9 cellular contexts compared by ENCODE assay signal in the genomic region with DNA sequence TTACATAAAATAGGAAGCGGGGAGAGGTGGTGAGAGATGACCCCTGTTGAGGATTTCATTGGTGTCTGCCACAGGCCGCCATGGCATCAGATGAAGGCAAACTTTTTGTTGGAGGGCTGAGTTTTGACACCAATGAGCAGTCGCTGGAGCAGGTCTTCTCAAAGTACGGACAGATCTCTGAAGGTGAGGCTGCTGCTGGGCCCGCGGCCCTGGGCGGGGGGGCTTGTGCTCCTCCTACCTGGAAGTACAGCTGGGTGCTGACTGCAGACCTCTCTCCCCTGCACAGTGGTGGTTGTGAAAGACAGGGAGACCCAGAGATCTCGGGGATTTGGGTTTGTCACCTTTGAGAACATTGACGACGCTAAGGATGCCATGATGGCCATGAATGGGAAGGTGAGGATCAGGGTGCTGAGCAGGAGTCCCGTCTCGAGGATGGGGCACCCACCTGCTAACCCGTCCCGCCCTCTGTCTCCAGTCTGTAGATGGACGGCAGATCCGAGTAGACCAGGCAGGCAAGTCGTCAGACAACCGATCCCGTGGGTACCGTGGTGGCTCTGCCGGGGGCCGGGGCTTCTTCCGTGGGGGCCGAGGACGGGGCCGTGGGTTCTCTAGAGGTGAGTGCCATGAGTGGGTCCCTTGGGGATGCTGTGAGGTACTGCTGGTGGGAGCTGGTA. TPM values are rescaled to one million over a fixed set of nuclear protein-coding genes. Genes with fewer than 3 reads are reported as not detected.
DNase-seq lines count a peak whose midpoint lies in the region; ATAC-seq and TF ChIP-seq lines count a peak whose summit lies in the region.
"Had no signal": no experiment of that assay in that cellular context is flagged by ENCODE, and none has a peak within 500 bp of the region (broad histone marks: within the 10 kb centered on the region; RNA-seq: fewer than 3 reads in every experiment).

No MANE protein-coding gene starts in this region.

- H3K9ac ChIP-seq in HUES64 (ENCODE audit: low read depth, low read length) = peak overlapping the region; percentile 96; the same call in 1 of the 2 replicates

- ATAC-seq in naive thymus-derived CD4-positive, alpha-beta T cell = no peak
- no peak for ATAC-seq in GM21515 (IDR thresholded peaks at IDR 0.05; ENCODE audit: unreplicated experiment)

- CTCF ChIA-PET in AG04450 (lab: Charles Lee) = no interaction called here
- CTCF ChIA-PET in naive thymus-derived CD4-positive, alpha-beta T cell (lab: Charles Lee) = interaction anchor here (1.0 kb wide), 1 partner anchor 27 kb away, joined by 3 read pairs; no protein-coding TSS in a partner anchor

- peaks cover 0 to 6% (median 0%) of the 10 kb centered on the region in 5 donors for H3K27me3 Mint-ChIP-seq in naive thymus-derived CD4-positive, alpha-beta T cell

- POLR2A ChIA-PET in AG04450 (lab: Yijun Ruan, JAX) = interaction anchor here (1.5 kb wide), 1 partner anchor 27 kb away, joined by 5 read pairs; no protein-coding TSS in a partner anchor
- POLR2A ChIA-PET in naive thymus-derived CD4-positive, alpha-beta T cell (lab: Charles Lee) = interaction anchor here (1.8 to 6.6 kb wide), 3 partner anchors 9 to 27 kb away, joined by 7 to 60 read pairs (median 22); no protein-coding TSS in a partner anchor

- H3K4me3 ChIP-seq in AG04450 (ENCODE audit: low read depth, low read length) (peak overlapping the region; percentile 94), HUES64 (ENCODE audit: low read length) (no peak overlapping the region)
- peak overlapping the region; percentile 76 for H3K4me3 ChIP-seq in naive thymus-derived CD4-positive, alpha-beta T cell (ENCODE audit: low read length)

- H3K27ac ChIP-seq in AG04450 (ENCODE audit: low read depth, low read length) (peak overlapping the region; percentile 94), HUES64 (ENCODE audit: low read depth, low read length) (peak overlapping the region; percentile 89), caudate nucleus (ENCODE audit: low read depth, low read length) (peak overlapping the region; percentile 97)
- peak overlapping the region; percentile 82 for H3K27ac ChIP-seq in naive thymus-derived CD4-positive, alpha-beta T cell (ENCODE audit: low read depth, low read length)

- WGBS in HUES64 = 93% methylated on average over 26 of the region's 26 CpGs

- intact Hi-C loops in naive thymus-derived CD4-positive, alpha-beta T cell (cut with micrococcal nuclease) = no loop called here

- DNase-seq in AG04450 (ENCODE audit: low read depth, low spot score) = no peak
- DNase-seq in caudate nucleus (lab: John Stamatoyannopoulos, UW) = no peak
- no peak for DNase-seq in naive thymus-derived CD4-positive, alpha-beta T cell
- no peak for DNase-seq in NCI-H1694 (lab: John Stamatoyannopoulos, UW)
- no peak for DNase-seq in activated CD8-positive, alpha-beta memory T cell treated with anti-CD3 and anti-CD28 coated beads, Interleukin-2, amount 50 U/mL, for 4 hours
- DNase-seq in stimulated activated CD4-positive, alpha-beta T cell treated with anti-CD3 and anti-CD28 coated beads, Interleukin-15, amount 100 ng/mL, for 24 hours = no peak
- DNase-seq: NCI-H446 treated with DMSO at 0.1 percent for 48 hours had no signal

- peaks cover 46 to 66% (median 55%) of the 10 kb centered on the region in 7 donors for H3K4me1 Mint-ChIP-seq in naive thymus-derived CD4-positive, alpha-beta T cell

- peaks cover 22% of the 10 kb centered on the region for H3K4me1 ChIP-seq in HUES64 (ENCODE audit: insufficient read depth, low read length)
- peaks cover 71 to 72% of the 10 kb centered on the region in 2 donors for H3K4me1 ChIP-seq in naive thymus-derived CD4-positive, alpha-beta T cell (ENCODE audit: control insufficient read depth in 2 of 2, insufficient read depth in 2 of 2, low read length in 2 of 2)

- H3K9me3 ChIP-seq in AG04450 (ENCODE audit: control insufficient read depth, insufficient read depth, low read length) (peaks cover 12% of the 10 kb centered on the region; the same call in 1 of the 2 replicates), HUES64 (ENCODE audit: insufficient read depth, low read depth, low read length) (no peaks in the 10 kb centered on the region)
- H3K9me3 ChIP-seq in naive thymus-derived CD4-positive, alpha-beta T cell (ENCODE audit: control insufficient read depth in 2 of 3, low read length in 3 of 3) = no peaks in the 10 kb centered on the region

- peaks cover 48% of the 10 kb centered on the region for H3K36me3 ChIP-seq in HUES64 (ENCODE audit: insufficient read depth, low read length)
- peaks cover 39 to 44% (median 42%) of the 10 kb centered on the region in 3 experiments for H3K36me3 ChIP-seq in naive thymus-derived CD4-positive, alpha-beta T cell (ENCODE audit: control insufficient read depth in 2 of 3, insufficient read depth in 3 of 3, low read length in 3 of 3)

- H3K27me3 ChIP-seq in AG04450 (ENCODE audit: control insufficient read depth, insufficient read depth, low read length) = no peaks in the 10 kb centered on the region
- H3K27me3 ChIP-seq in HUES64 (ENCODE audit: insufficient read depth, low read length) = peaks cover 10% of the 10 kb centered on the region
- H3K27me3 ChIP-seq in naive thymus-derived CD4-positive, alpha-beta T cell (ENCODE audit: control insufficient read depth in 2 of 2, insufficient read depth in 2 of 2, low read length in 2 of 2) = no peaks in the 10 kb centered on the region

- H3K27ac Mint-ChIP-seq in naive thymus-derived CD4-positive, alpha-beta T cell = peak overlapping the region; percentile 84 to 94 (median 91)

- peaks cover 0 to 11% (median 0%) of the 10 kb centered on the region in 11 donors for H3K9me3 Mint-ChIP-seq in naive thymus-derived CD4-positive, alpha-beta T cell

- peak overlapping the region; percentile 88 to 96 (median 90) for H3K4me3 Mint-ChIP-seq in naive thymus-derived CD4-positive, alpha-beta T cell

- no peak for TF ChIP-seq CTCF in AG04450 (IDR thresholded peaks at IDR 0.05; ENCODE audit: low read depth, low read length)

- peaks cover 0 to 37% (median 23%) of the 10 kb centered on the region in 5 donors for H3K36me3 Mint-ChIP-seq in naive thymus-derived CD4-positive, alpha-beta T cell

RNA-seq across cellular contexts. Expression of a gene that starts 1.9 kb away (rescaled TPM):
- polyA plus RNA-seq in AG04450 (2011; rRNA removed) = 269 and 274 TPM in 2 replicates
- polyA minus RNA-seq in AG04450 (2011; rRNA and poly(A)+ RNA removed) = 121 and 143 TPM in 2 replicates
- 162 TPM for polyA plus RNA-seq in HUES64 (2013, experiment 1 of 2)
- polyA plus RNA-seq in HUES64 (2013, experiment 2 of 2) = 166 TPM
- total RNA-seq in naive thymus-derived CD4-positive, alpha-beta T cell = 100 to 1,000 TPM; 237 to 629 (median 524) TPM
- polyA plus RNA-seq in naive thymus-derived CD4-positive, alpha-beta T cell = 100 to 1,000 TPM; 233 to 247 TPM

RNA-seq across cellular contexts. Expression of a gene that starts 4.3 kb away (rescaled TPM):
- 16.6 and 29.1 TPM in 2 replicates for polyA plus RNA-seq in AG04450 (2011; rRNA removed)
- polyA minus RNA-seq in AG04450 (2011; rRNA and poly(A)+ RNA removed) = 3.8 and 4.7 TPM in 2 replicates
- 31.0 TPM for polyA plus RNA-seq in HUES64 (2013, experiment 1 of 2)
- 30.9 TPM for polyA plus RNA-seq in HUES64 (2013, experiment 2 of 2)
- 10 to 100 TPM; 31.7 to 57.3 (median 47.7) TPM for total RNA-seq in naive thymus-derived CD4-positive, alpha-beta T cell
- 10 to 100 TPM; 75.0 to 78.8 TPM for polyA plus RNA-seq in naive thymus-derived CD4-positive, alpha-beta T cell

RNA-seq across cellular contexts. Expression of a gene that starts 14.7 kb away (rescaled TPM):
- not detected in 2 replicates for polyA plus RNA-seq in AG04450 (2011; rRNA removed)
- not detected in 2 replicates for polyA minus RNA-seq in AG04450 (2011; rRNA and poly(A)+ RNA removed)
- 7.6 TPM for polyA plus RNA-seq in HUES64 (2013, experiment 1 of 2)
- 12.2 TPM for polyA plus RNA-seq in HUES64 (2013, experiment 2 of 2)
- total RNA-seq in naive thymus-derived CD4-positive, alpha-beta T cell = not detected
- not detected for polyA plus RNA-seq in naive thymus-derived CD4-positive, alpha-beta T cell

RNA-seq across cellular contexts. Expression of a gene that starts 22.6 kb away (rescaled TPM):
- polyA plus RNA-seq in AG04450 (2011; rRNA removed) = 6.6 and 10.6 TPM in 2 replicates
- polyA minus RNA-seq in AG04450 (2011; rRNA and poly(A)+ RNA removed) = 16.1 and 21.3 TPM in 2 replicates
- 116 TPM for polyA plus RNA-seq in HUES64 (2013, experiment 1 of 2)
- 108 TPM for polyA plus RNA-seq in HUES64 (2013, experiment 2 of 2)
- 100 to 1,000 TPM in 2 of 5 experiments, 10 to 100 TPM in 3; 22.6 to 310 (median 78.1) TPM for total RNA-seq in naive thymus-derived CD4-positive, alpha-beta T cell
- polyA plus RNA-seq in naive thymus-derived CD4-positive, alpha-beta T cell = 1 to 10 TPM; 1.4 to 3.6 TPM

RNA-seq across cellular contexts. Expression of a gene that starts 29.4 kb away (rescaled TPM):
- 36.4 and 55.1 TPM in 2 replicates for polyA plus RNA-seq in AG04450 (2011; rRNA removed)
- 19.4 and 21.4 TPM in 2 replicates for polyA minus RNA-seq in AG04450 (2011; rRNA and poly(A)+ RNA removed)
- 131 TPM for polyA plus RNA-seq in HUES64 (2013, experiment 1 of 2)
- polyA plus RNA-seq in HUES64 (2013, experiment 2 of 2) = 132 TPM
- 100 to 1,000 TPM in 3 of 5 experiments, 10 to 100 TPM in 2; 90.6 to 178 (median 102) TPM for total RNA-seq in naive thymus-derived CD4-positive, alpha-beta T cell
- 100 to 1,000 TPM; 209 to 302 TPM for polyA plus RNA-seq in naive thymus-derived CD4-positive, alpha-beta T cell
